In genomic region chr1:98662354-98662665, GRCh38 we compare ENCODE assay signal across 8 cellular contexts. TPM values are rescaled to one million over a fixed set of nuclear protein-coding genes. Genes with fewer than 3 reads are reported as not detected.
DNase-seq lines count a peak whose midpoint lies in the region; ATAC-seq, FAIRE-seq and TF ChIP-seq lines count a peak whose summit lies in the region.

No MANE protein-coding gene starts in this region.

- TF ChIP-seq RAD21 in liver (IDR thresholded peaks at IDR 0.05) = no peak

- ATAC-seq in thoracic aorta (ENCODE audit: insufficient number of reproducible peaks, low FRiP score, low read depth) = peak; percentile 48
- ATAC-seq in GM19467 (IDR thresholded peaks at IDR 0.05; ENCODE audit: unreplicated experiment) = no peak
- no peak for ATAC-seq in HG02938 (IDR thresholded peaks at IDR 0.05; ENCODE audit: unreplicated experiment)

- peak overlapping the region; percentile 80 for H3K4me3 ChIP-seq in AG04449 (ENCODE audit: low read depth, low read length)
- peak overlapping the region; percentile 66 to 88 (median 70) for H3K4me3 ChIP-seq in liver (ENCODE audit: low read depth in 1 of 3, low read length in 3 of 3)
- peak overlapping the region; percentile 97 for H3K4me3 ChIP-seq in thoracic aorta

- TF ChIP-seq CTCF in AG04449 (IDR thresholded peaks at IDR 0.05; ENCODE audit: insufficient read depth, low read length, missing control alignments) (no peak), liver (IDR thresholded peaks at IDR 0.05; ENCODE audit: low read depth, low read length, missing input control) (no peak), thoracic aorta (IDR thresholded peaks at IDR 0.05) (no peak), GM10248 (IDR thresholded peaks at IDR 0.05; ENCODE audit: control extremely low read depth, extremely low read depth, low read depth, missing control alignments) (no peak)

- POLR2A ChIA-PET in AG04449 (lab: Yijun Ruan, JAX) = interaction anchor here (0.7 kb wide), 1 partner anchor 618 kb away, joined by 3 read pairs; no protein-coding TSS in a partner anchor
- POLR2A ChIA-PET in GM10248 (lab: Yijun Ruan, JAX) = no interaction called here

- WGBS in liver = under 1% methylated on average over 6 of the region's 6 CpGs

- FAIRE-seq in HTR-8/SVneo (lab: Jason Lieb, UNC) = no peak

- peak overlapping the region; percentile 85 for H3K9ac ChIP-seq in liver (ENCODE audit: low read depth in 1 of 2, low read length in 2 of 2)

- H3K9me3 ChIP-seq in liver (ENCODE audit: control insufficient read depth in 4 of 4, low read length in 3 of 4) (no peaks in the 10 kb centered on the region), thoracic aorta (no peaks in the 10 kb centered on the region)

- CTCF ChIA-PET in AG04449 (lab: Yijun Ruan, JAX) = interaction anchor here (0.9 to 2.6 kb wide), 4 partner anchors 9 to 87 kb away, joined by 3 to 12 read pairs (median 7); no protein-coding TSS in a partner anchor
- CTCF ChIA-PET in GM10248 (lab: Yijun Ruan, JAX) = no interaction called here

- peak overlapping the region; percentile 68 to 74 for H3K27ac ChIP-seq in liver (ENCODE audit: low read depth in 1 of 2, low read length in 2 of 2)
- H3K27ac ChIP-seq in thoracic aorta = peak overlapping the region; percentile 89 to 97

- no peak for DNase-seq in AG04449 (ENCODE audit: low read depth, low spot score)
- peak; percentile 20 for DNase-seq in HTR-8/SVneo (ENCODE audit: insufficient read length, low spot score)
- peak; percentile 6 for DNase-seq in cerebellar cortex (ENCODE audit: low spot score)
- DNase-seq in thoracic aorta (ENCODE audit: low spot score) = no peak
- no peak for DNase-seq in GM10248 (ENCODE audit: extremely low spot score)

- H3K27me3 ChIP-seq in liver (ENCODE audit: control insufficient read depth in 4 of 4, insufficient read depth in 4 of 4, low read length in 3 of 4) (no peaks in the 10 kb centered on the region), thoracic aorta (replicated peaks; ENCODE audit: insufficient read depth) (no peaks in the 10 kb centered on the region)

- peaks cover 3 to 14% (median 5%) of the 10 kb centered on the region in 4 donors for H3K4me1 ChIP-seq in liver (ENCODE audit: control insufficient read depth in 4 of 4, insufficient read depth in 4 of 4, low read length in 3 of 4)
- peaks cover 23 to 35% of the 10 kb centered on the region in 2 donors for H3K4me1 ChIP-seq in thoracic aorta (ENCODE audit: control insufficient read depth in 1 of 2, low read depth in 2 of 2)

- H3K36me3 ChIP-seq in liver (ENCODE audit: control insufficient read depth in 4 of 4, insufficient read depth in 3 of 4, low read depth in 1 of 4, low read length in 3 of 4) = no peaks in the 10 kb centered on the region
- H3K36me3 ChIP-seq in thoracic aorta = no peaks in the 10 kb centered on the region

TF ChIP-seq in liver, 16 proteins besides CTCF, POLR2A, EP300 and RAD21:
- TF ChIP-seq GABPA (IDR thresholded peaks at IDR 0.05 in 1 of 2, conservative IDR thresholded peaks at IDR 0.05 in 1 of 2) (no peak), ATF3 (IDR thresholded peaks at IDR 0.05) (no peak), TAF1 (conservative IDR thresholded peaks at IDR 0.05) (peak; percentile 32), EGR1 (IDR thresholded peaks at IDR 0.05; ENCODE audit: low read depth in 2 of 2) (no peak), SP1 (IDR thresholded peaks at IDR 0.05) (no peak)

RNA-seq across cellular contexts. Expression of gene SNX7, which starts 0.8 kb away (rescaled TPM):
- 1 to 10 TPM; 9.4 to 9.6 TPM for total RNA-seq in liver
- polyA plus RNA-seq in liver = 10 to 100 TPM; 10.0 to 12.8 TPM
- total RNA-seq in thoracic aorta = 10 to 100 TPM; 27.8 to 38.6 TPM

Comparison
In these comparisons a context has a peak if more than half of its experiments do, and no peak if none do; other contexts are left out.
1. DNase-seq: peak in HTR-8/SVneo (single experiment) and cerebellar cortex (single experiment); none in AG04449 (single experiment), thoracic aorta (single experiment) and GM10248 (single experiment).
2. Peak in every context shown above with its lines, with median percentiles within 50 percentile points of each other: H3K4me3 ChIP-seq.